In the genomic region with DNA sequence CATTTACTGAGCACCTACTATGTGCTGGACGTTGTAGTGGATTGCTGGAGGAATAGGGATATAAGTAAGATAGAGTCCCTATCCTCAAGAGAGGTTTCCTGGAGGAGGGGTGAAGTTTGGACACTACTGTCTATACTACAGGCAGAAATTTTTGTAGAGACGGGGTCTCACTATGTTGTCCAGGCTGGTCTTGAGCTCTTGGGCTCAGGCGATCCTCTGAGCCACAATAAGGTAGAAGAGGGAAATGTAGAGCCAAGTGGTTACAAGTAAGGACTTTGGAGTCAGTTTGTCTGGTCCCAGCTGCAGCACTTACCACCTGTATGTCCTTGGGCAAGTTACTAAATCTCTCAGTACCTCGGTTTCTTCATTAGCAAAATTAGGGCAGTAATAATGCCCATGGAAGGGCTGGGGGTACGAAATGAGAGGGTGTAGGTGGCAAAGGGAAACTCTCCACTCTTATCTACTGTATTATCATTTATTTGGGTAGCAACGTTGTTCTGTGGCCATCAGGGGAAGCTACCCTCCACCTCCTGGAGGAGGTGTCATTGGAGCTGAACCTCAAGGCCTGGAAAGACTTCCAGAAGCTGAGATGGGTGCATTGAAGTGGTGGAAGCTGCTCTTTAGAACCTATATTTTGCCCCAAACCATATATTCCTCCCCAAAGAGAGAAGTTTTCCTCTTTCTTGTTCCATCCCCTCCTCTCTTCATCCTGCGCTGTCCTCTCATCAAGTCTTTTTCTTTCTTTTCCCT, we compare ENCODE assay signal across 18 cellular contexts.
"Had no signal": no experiment of that assay in that cellular context is flagged by ENCODE, and none has a peak within 500 bp of the region (broad histone marks: within the 10 kb centered on the region; RNA-seq: fewer than 3 reads in every experiment).

No MANE protein-coding gene starts in this region.

- ATAC-seq: activated CD8-positive, alpha-beta memory T cell treated with anti-CD3 and anti-CD28 coated beads, Interleukin-2, amount 10 ng/mL, durations not matched to agents 7 days and 5 days; stimulated activated naive B cell treated with anti-CD40 and anti-IgM and Interleukin-4, amounts not matched to agents 10 μg/mL and 1 μg/mL and 100 μg/mL, for 72 hours had no signal

- H3K27ac Mint-ChIP-seq: activated CD4-positive, alpha-beta memory T cell treated with anti-CD3 and anti-CD28 coated beads for 36 hours; activated CD8-positive, alpha-beta memory T cell treated with anti-CD3 and anti-CD28 coated beads, Interleukin-2, amount 10 ng/mL, durations not matched to agents 7 days and 5 days; activated naive CD4-positive, alpha-beta T cell treated with anti-CD3 and anti-CD28 coated beads, Interleukin-2, amount 10 ng/mL, durations not matched to agents 7 days and 5 days; mesothelial cell of epicardium; stimulated activated naive B cell treated with anti-CD40 and anti-IgM and Interleukin-4, amounts not matched to agents 10 μg/mL and 1 μg/mL and 100 μg/mL, for 72 hours; type B pancreatic cell had no signal

- H3K4me3 Mint-ChIP-seq: activated CD4-positive, alpha-beta memory T cell treated with anti-CD3 and anti-CD28 coated beads for 36 hours; activated CD8-positive, alpha-beta memory T cell treated with anti-CD3 and anti-CD28 coated beads, Interleukin-2, amount 10 ng/mL, durations not matched to agents 7 days and 5 days; activated naive CD4-positive, alpha-beta T cell treated with anti-CD3 and anti-CD28 coated beads, Interleukin-2, amount 10 ng/mL, durations not matched to agents 7 days and 5 days; mesothelial cell of epicardium; neural crest cell; stimulated activated naive B cell treated with anti-CD40 and anti-IgM and Interleukin-4, amounts not matched to agents 10 μg/mL and 1 μg/mL and 100 μg/mL, for 72 hours; type B pancreatic cell had no signal

- H3K4me1 ChIP-seq: colonic mucosa, esophagus muscularis mucosa, left ventricle myocardium inferior had no signal

- H3K36me3 ChIP-seq: colonic mucosa, esophagus muscularis mucosa, left ventricle myocardium inferior, WERI-Rb-1 had no signal

- H3K9me3 Mint-ChIP-seq: activated CD4-positive, alpha-beta memory T cell treated with anti-CD3 and anti-CD28 coated beads for 36 hours; activated naive CD4-positive, alpha-beta T cell treated with anti-CD3 and anti-CD28 coated beads, Interleukin-2, amount 10 ng/mL, durations not matched to agents 7 days and 5 days; stimulated activated naive B cell treated with anti-CD40 and anti-IgM and Interleukin-4, amounts not matched to agents 10 μg/mL and 1 μg/mL and 100 μg/mL, for 72 hours; type B pancreatic cell had no signal

- H3K27me3 Mint-ChIP-seq: type B pancreatic cell had no signal

- H2AFZ ChIP-seq: hepatocyte had no signal

- H3K4me1 Mint-ChIP-seq: activated CD8-positive, alpha-beta memory T cell treated with anti-CD3 and anti-CD28 coated beads, Interleukin-2, amount 10 ng/mL, durations not matched to agents 7 days and 5 days; activated naive CD4-positive, alpha-beta T cell treated with anti-CD3 and anti-CD28 coated beads, Interleukin-2, amount 10 ng/mL, durations not matched to agents 7 days and 5 days; neural crest cell; stimulated activated naive B cell treated with anti-CD40 and anti-IgM and Interleukin-4, amounts not matched to agents 10 μg/mL and 1 μg/mL and 100 μg/mL, for 72 hours had no signal

- H3K79me2 ChIP-seq: hepatocyte had no signal

- FAIRE-seq: endometrium had no signal

- H3K4me2 ChIP-seq: hepatocyte had no signal

- H3K27me3 ChIP-seq: colonic mucosa, esophagus muscularis mucosa, hepatocyte had no signal

- DNase-seq: activated CD4-positive, alpha-beta memory T cell treated with anti-CD3 and anti-CD28 coated beads for 36 hours; activated CD8-positive, alpha-beta memory T cell treated with anti-CD3 and anti-CD28 coated beads, Interleukin-2, amount 10 ng/mL, durations not matched to agents 7 days and 5 days; activated naive CD4-positive, alpha-beta T cell treated with anti-CD3 and anti-CD28 coated beads, Interleukin-2, amount 10 ng/mL, durations not matched to agents 7 days and 5 days; activated T-cell treated with anti-CD3 and anti-CD28 coated beads, Interleukin-2, amount 50 U/mL, for 1 hour; caudate nucleus; colonic mucosa; islet precursor cell; left ventricle myocardium inferior; stimulated activated CD4-positive, alpha-beta T cell treated with anti-CD3 and anti-CD28 coated beads, Interleukin-12 subunit alpha, Interleukin-12 subunit beta, amount 100 ng/mL, for 4 hours; stimulated activated naive B cell treated with anti-CD40 and anti-IgM and Interleukin-4, amounts not matched to agents 10 μg/mL and 1 μg/mL and 100 μg/mL, for 72 hours; substantia nigra; WERI-Rb-1 had no signal

- H3K27ac ChIP-seq: colonic mucosa, esophagus muscularis mucosa, left ventricle myocardium inferior, WERI-Rb-1 had no signal

- H3K36me3 Mint-ChIP-seq: activated CD4-positive, alpha-beta memory T cell treated with anti-CD3 and anti-CD28 coated beads for 36 hours; activated CD8-positive, alpha-beta memory T cell treated with anti-CD3 and anti-CD28 coated beads, Interleukin-2, amount 10 ng/mL, durations not matched to agents 7 days and 5 days; activated naive CD4-positive, alpha-beta T cell treated with anti-CD3 and anti-CD28 coated beads, Interleukin-2, amount 10 ng/mL, durations not matched to agents 7 days and 5 days; mesothelial cell of epicardium; stimulated activated naive B cell treated with anti-CD40 and anti-IgM and Interleukin-4, amounts not matched to agents 10 μg/mL and 1 μg/mL and 100 μg/mL, for 72 hours; type B pancreatic cell had no signal

- H3K4me3 ChIP-seq: colonic mucosa, esophagus muscularis mucosa, hepatocyte, left ventricle myocardium inferior had no signal

- H3K9me3 ChIP-seq: colonic mucosa, esophagus muscularis mucosa, left ventricle myocardium inferior had no signal
